In the genomic region with DNA sequence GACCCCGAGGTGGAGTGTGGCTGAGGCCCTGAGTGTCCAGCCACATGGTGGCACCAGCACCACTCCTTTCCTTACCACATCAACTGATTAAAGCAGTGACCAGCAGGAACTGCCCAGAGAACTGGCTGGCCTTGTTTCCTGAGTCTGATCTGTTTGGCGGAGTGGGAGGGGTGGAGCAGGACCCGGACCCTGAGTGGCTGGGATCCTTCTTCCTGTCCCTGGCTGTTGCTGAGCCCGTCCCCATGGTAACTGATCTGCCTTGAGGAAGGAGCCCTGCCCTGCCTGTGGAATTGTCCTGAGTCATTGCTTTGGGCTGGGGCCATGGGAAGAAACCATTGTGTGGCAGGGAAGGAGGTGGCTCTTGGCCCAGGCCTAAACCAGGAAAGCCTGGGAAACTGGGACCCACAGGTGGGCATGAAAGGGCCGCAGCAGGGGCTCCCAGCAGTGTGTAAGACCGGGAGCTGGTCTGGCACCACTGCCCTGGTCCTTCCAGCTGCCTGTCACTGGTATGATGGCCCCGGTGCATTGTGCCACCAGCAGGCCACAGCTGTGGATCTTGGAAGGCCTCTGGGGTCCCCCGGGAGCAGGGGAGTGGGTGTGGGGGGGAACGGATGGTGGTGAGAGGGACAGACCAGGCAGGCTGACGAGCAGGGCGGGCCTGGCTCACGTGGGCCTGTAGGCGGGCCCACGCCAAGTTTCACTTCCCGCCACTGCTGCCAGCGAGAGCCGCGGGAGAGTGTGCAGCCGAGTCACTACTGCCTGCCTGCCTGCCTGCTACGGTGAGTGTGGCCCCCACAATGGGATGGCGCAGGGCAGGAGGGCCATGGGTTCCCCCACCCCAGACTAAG, we compare ENCODE assay signal across 8 cellular contexts. TPM values are rescaled to one million over a fixed set of nuclear protein-coding genes. Genes with fewer than 3 reads are reported as not detected.
DNase-seq lines count a peak whose midpoint lies in the region; ATAC-seq and TF ChIP-seq lines count a peak whose summit lies in the region.

No MANE protein-coding gene starts in this region.

- peaks cover 34% of the 10 kb centered on the region for H3K36me3 Mint-ChIP-seq in Caco-2 (ENCODE audit: insufficient read depth, unreplicated experiment)

- H3K9ac ChIP-seq in muscle layer of colon (ENCODE audit: low read length), result peak overlapping the region; percentile 91

- no peaks in the 10 kb centered on the region for H3K27me3 Mint-ChIP-seq in Caco-2 (ENCODE audit: insufficient read depth, unreplicated experiment)

- H3K9me3 ChIP-seq in Caco-2 (no peaks in the 10 kb centered on the region), esophagus muscularis mucosa (no peaks in the 10 kb centered on the region), muscle layer of colon (ENCODE audit: low read length) (no peaks in the 10 kb centered on the region)

- H3K4me3 ChIP-seq in Caco-2 (ENCODE audit: low read depth, low read length) (no peak overlapping the region), esophagus muscularis mucosa (peak overlapping the region; percentile 56 to 71 (median 58)), muscle layer of colon (ENCODE audit: low read depth in 1 of 2, low read length in 2 of 2) (peak overlapping the region; percentile 38 to 86)

- TF ChIP-seq CTCF in Caco-2 (IDR thresholded peaks at IDR 0.05; ENCODE audit: insufficient read depth in 1 of 2, low read depth in 1 of 2, low read length in 1 of 2, severe bottlenecking in 1 of 2, unreplicated experiment in 1 of 2) (peak; percentile 61 to 83), esophagus muscularis mucosa (IDR thresholded peaks at IDR 0.05) (peak; percentile 81 to 91 (median 90))

- BruUV-seq in Caco-2 (replicated peaks; lab: Mats Ljungman, UMichigan), result TSS peak; percentile 62

- peak overlapping the region; percentile 96 to 100 (median 98) for H3K27ac ChIP-seq in esophagus muscularis mucosa (replicated peaks in 1 of 4)
- H3K27ac ChIP-seq in muscle layer of colon (ENCODE audit: low read depth, low read length), result peak overlapping the region; percentile 97

- H3K4me3 Mint-ChIP-seq in Caco-2 (ENCODE audit: unreplicated experiment), result peak overlapping the region; percentile 56

- POLR2A ChIA-PET in Caco-2 (lab: Charles Lee), result no interaction called here

- H3K36me3 ChIP-seq in Caco-2 (ENCODE audit: control insufficient read depth, insufficient read depth, low read length) (peaks cover 5% of the 10 kb centered on the region), esophagus muscularis mucosa (peaks cover 19 to 64% (median 51%) of the 10 kb centered on the region in 4 donors), muscle layer of colon (ENCODE audit: insufficient read depth, low read length) (peaks cover 40% of the 10 kb centered on the region)

- TF ChIP-seq EP300 in esophagus muscularis mucosa (IDR thresholded peaks at IDR 0.05), result no peak

- DNase-seq in Caco-2 (peak; percentile 97), HT-29 (ENCODE audit: low spot score) (peak; percentile 94), activated T-helper 1 cell treated with Interleukin-2 at 50 U/mL for 16 hours (ENCODE audit: low read depth) (peak; percentile 65), esophagus muscularis mucosa (ENCODE audit: extremely low spot score) (peak; percentile 99)
- peak; percentile 65 to 77 for DNase-seq in stimulated activated CD8-positive, alpha-beta memory T cell treated with anti-CD3 and anti-CD28 coated beads, Interleukin-7, amount 100 ng/mL, for 4 hours (ENCODE audit: low read depth in 2 of 2)

- peak; percentile 80 for ATAC-seq in GM19468 (IDR thresholded peaks at IDR 0.05; ENCODE audit: extremely low read depth, unreplicated experiment)

- no peaks in the 10 kb centered on the region for H3K9me3 Mint-ChIP-seq in Caco-2 (ENCODE audit: unreplicated experiment)

- H3K27ac Mint-ChIP-seq in Caco-2 (ENCODE audit: unreplicated experiment), result peak overlapping the region; percentile 99

- H3K27me3 ChIP-seq in Caco-2 (replicated peaks; ENCODE audit: control insufficient read depth, insufficient read depth, low read length) (no peaks in the 10 kb centered on the region), esophagus muscularis mucosa (no peaks in the 10 kb centered on the region), muscle layer of colon (ENCODE audit: control insufficient read depth in 1 of 2, insufficient read depth in 2 of 2, low read length in 2 of 2) (no peaks in the 10 kb centered on the region)

- H3K4me1 ChIP-seq in Caco-2 (peaks cover 19% of the 10 kb centered on the region), esophagus muscularis mucosa (peaks cover 62 to 65% (median 63%) of the 10 kb centered on the region in 4 donors), muscle layer of colon (ENCODE audit: insufficient read depth, low read length) (peaks cover 59% of the 10 kb centered on the region)

- CTCF ChIA-PET in Caco-2 (lab: Charles Lee), result interaction anchor here (0.7 to 0.9 kb wide), 2 partner anchors 30 to 42 kb away, joined by 3 to 5 read pairs; no protein-coding TSS in a partner anchor

- H3K4me1 Mint-ChIP-seq in Caco-2 (ENCODE audit: low read depth, unreplicated experiment), result peaks cover 16% of the 10 kb centered on the region

- WGBS in esophagus muscularis mucosa, result under 1% methylated on average over 18 of the region's 21 CpGs

- peak; percentile 66 for TF ChIP-seq POLR2A in esophagus muscularis mucosa (IDR thresholded peaks at IDR 0.05; ENCODE audit: low read depth)

- intact Hi-C loops in Caco-2 (cut with micrococcal nuclease; ENCODE audit: unreplicated experiment), result loop anchor here (1.0 to 10.0 kb wide), 5 partner anchors 8 to 199 kb away; a partner anchor contains a TSS
- intact Hi-C loops in esophagus muscularis mucosa (cut with DNase I), result loop anchor here (1.0 kb wide), 2 partner anchors 40 to 83 kb away; no protein-coding TSS in a partner anchor

TF ChIP-seq in PFSK-1, 5 proteins besides CTCF, POLR2A, EP300 and RAD21:
- TF ChIP-seq FOXP2 (optimal IDR thresholded peaks at IDR 0.05; ENCODE audit: borderline replicate concordance, extremely low read depth, extremely low read length, insufficient read depth), result no peak
- TF ChIP-seq, protein P1, sequence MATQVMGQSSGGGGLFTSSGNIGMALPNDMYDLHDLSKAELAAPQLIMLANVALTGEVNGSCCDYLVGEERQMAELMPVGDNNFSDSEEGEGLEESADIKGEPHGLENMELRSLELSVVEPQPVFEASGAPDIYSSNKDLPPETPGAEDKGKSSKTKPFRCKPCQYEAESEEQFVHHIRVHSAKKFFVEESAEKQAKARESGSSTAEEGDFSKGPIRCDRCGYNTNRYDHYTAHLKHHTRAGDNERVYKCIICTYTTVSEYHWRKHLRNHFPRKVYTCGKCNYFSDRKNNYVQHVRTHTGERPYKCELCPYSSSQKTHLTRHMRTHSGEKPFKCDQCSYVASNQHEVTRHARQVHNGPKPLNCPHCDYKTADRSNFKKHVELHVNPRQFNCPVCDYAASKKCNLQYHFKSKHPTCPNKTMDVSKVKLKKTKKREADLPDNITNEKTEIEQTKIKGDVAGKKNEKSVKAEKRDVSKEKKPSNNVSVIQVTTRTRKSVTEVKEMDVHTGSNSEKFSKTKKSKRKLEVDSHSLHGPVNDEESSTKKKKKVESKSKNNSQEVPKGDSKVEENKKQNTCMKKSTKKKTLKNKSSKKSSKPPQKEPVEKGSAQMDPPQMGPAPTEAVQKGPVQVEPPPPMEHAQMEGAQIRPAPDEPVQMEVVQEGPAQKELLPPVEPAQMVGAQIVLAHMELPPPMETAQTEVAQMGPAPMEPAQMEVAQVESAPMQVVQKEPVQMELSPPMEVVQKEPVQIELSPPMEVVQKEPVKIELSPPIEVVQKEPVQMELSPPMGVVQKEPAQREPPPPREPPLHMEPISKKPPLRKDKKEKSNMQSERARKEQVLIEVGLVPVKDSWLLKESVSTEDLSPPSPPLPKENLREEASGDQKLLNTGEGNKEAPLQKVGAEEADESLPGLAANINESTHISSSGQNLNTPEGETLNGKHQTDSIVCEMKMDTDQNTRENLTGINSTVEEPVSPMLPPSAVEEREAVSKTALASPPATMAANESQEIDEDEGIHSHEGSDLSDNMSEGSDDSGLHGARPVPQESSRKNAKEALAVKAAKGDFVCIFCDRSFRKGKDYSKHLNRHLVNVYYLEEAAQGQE (IDR thresholded peaks at IDR 0.05; ENCODE audit: insufficient read depth in 1 of 2, low read depth in 2 of 2, low read length in 2 of 2), result no peak
- peak; percentile 74; the same call in 1 of the 2 replicates for TF ChIP-seq TAF1 (IDR thresholded peaks at IDR 0.05; ENCODE audit: borderline replicate concordance, insufficient read depth, low read length)
- no peak for TF ChIP-seq SIN3A (IDR thresholded peaks at IDR 0.05; ENCODE audit: borderline replicate concordance, insufficient read depth, low read length)
- peak; percentile 89 for TF ChIP-seq POLR2AphosphoS5 (IDR thresholded peaks at IDR 0.05; ENCODE audit: low read depth, low read length)

RNA-seq across cellular contexts. Expression of a gene that starts 19.2 kb away (rescaled TPM):
- total RNA-seq in Caco-2 (2022) (14.4 and 15.9 TPM in 2 replicates), esophagus muscularis mucosa (1 to 10 TPM; 4.2 to 8.5 (median 5.3) TPM)
- total RNA-seq in HT-29 (2014; rRNA removed; shearing (Covaris generic)), result 6.7 and 7.7 TPM in 2 replicates
- 9.3 TPM for polyA plus RNA-seq in PFSK-1 (2012; ENCODE audit: insufficient read length, low read depth)

RNA-seq across cellular contexts. Expression of a gene that starts 25.7 kb away (rescaled TPM):
- total RNA-seq in Caco-2 (2022) (205 and 227 TPM in 2 replicates), esophagus muscularis mucosa (100 to 1,000 TPM; 167 to 270 (median 205) TPM)
- total RNA-seq in HT-29 (2014; rRNA removed; shearing (Covaris generic)), result 173 and 180 TPM in 2 replicates
- 119 TPM for polyA plus RNA-seq in PFSK-1 (2012; ENCODE audit: insufficient read length, low read depth)

RNA-seq across cellular contexts. Expression of a gene that starts 25.8 kb away (rescaled TPM):
- total RNA-seq in Caco-2 (2022) (48.9 and 59.5 TPM in 2 replicates), esophagus muscularis mucosa (10 to 100 TPM; 15.6 to 26.6 (median 23.0) TPM)
- total RNA-seq in HT-29 (2014; rRNA removed; shearing (Covaris generic)), result 19.1 and 24.3 TPM in 2 replicates
- polyA plus RNA-seq in PFSK-1 (2012; ENCODE audit: insufficient read length, low read depth), result 19.8 TPM

RNA-seq across cellular contexts. Expression of a gene that starts 35.9 kb away (rescaled TPM):
- total RNA-seq in Caco-2 (2022), result 149 and 164 TPM in 2 replicates
- total RNA-seq in HT-29 (2014; rRNA removed; shearing (Covaris generic)), result 194 and 209 TPM in 2 replicates
- 7.1 TPM for polyA plus RNA-seq in PFSK-1 (2012; ENCODE audit: insufficient read length, low read depth)
- total RNA-seq in esophagus muscularis mucosa, result 100 to 1,000 TPM; 120 to 200 (median 152) TPM

RNA-seq across cellular contexts. Expression of a gene that starts 38.2 kb away (rescaled TPM):
- total RNA-seq in Caco-2 (2022), result 213 and 226 TPM in 2 replicates
- total RNA-seq in HT-29 (2014; rRNA removed; shearing (Covaris generic)), result 83.6 and 85.4 TPM in 2 replicates
- 148 TPM for polyA plus RNA-seq in PFSK-1 (2012; ENCODE audit: insufficient read length, low read depth)
- 100 to 1,000 TPM; 101 to 158 (median 148) TPM for total RNA-seq in esophagus muscularis mucosa
